17 cellular contexts compared by ENCODE assay signal in the genomic region with DNA sequence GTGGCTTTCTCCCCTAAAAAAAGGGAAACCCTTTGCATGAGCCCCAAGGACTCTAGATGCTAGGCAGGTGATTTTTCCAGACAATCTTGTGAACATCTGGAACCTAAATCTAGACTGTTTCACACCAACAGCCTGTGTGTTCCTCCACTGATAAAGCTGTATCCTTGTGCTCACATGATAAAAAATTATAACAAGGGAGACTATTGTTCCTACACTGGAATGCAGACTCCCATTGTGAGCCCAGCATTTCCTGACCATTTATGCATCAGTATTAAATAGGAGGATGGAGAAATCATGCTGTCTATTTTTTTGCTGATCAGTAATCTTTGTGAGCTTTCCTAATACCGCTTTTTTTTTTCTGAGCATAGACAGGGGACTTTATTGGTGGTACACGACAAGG. TPM values are rescaled to one million over a fixed set of nuclear protein-coding genes. Genes with fewer than 3 reads are reported as not detected.
A peak's percentile ranks its signal among the peaks of the same experiment; 100 is the strongest.
DNase-seq lines count a peak whose midpoint lies in the region; ATAC-seq and TF ChIP-seq lines count a peak whose summit lies in the region.
"Had no signal": no experiment of that assay in that cellular context is flagged by ENCODE, and none has a peak within 500 bp of the region (broad histone marks: within the 10 kb centered on the region; RNA-seq: fewer than 3 reads in every experiment).

No MANE protein-coding gene starts in this region.

- ATAC-seq in GM18517 (IDR thresholded peaks at IDR 0.05; ENCODE audit: unreplicated experiment): no peak

- H3K4me3 ChIP-seq in retinal pigment epithelial cell (ENCODE audit: low read length): no peak overlapping the region
- H3K4me3 ChIP-seq: BLaER1 treated with 17β-estradiol and CSF1 and Interleukin-3, amounts not matched to agents 10 nM and 100 nM; HAP-1 had no signal

- DNase-seq in Ammon's horn (ENCODE audit: low spot score): peak; percentile 22
- peak; percentile 40 for DNase-seq in dermis blood vessel endothelial cell
- peak; percentile 89 for DNase-seq in foreskin melanocyte
- DNase-seq in retinal pigment epithelial cell (ENCODE audit: low read depth): peak; percentile 16
- DNase-seq in NCI-H345 (lab: John Stamatoyannopoulos, UW): no peak
- DNase-seq in NCI-H446 treated with DMSO at 0.1 percent for 48 hours (lab: John Stamatoyannopoulos, UW): no peak
- DNase-seq in C1 segment of cervical spinal cord (lab: John Stamatoyannopoulos, UW): no peak
- DNase-seq: 8988T; AML-193; CD4-positive, alpha-beta T cell; COR-L47; DMS153; DMS79 treated with DMSO at 0.1 percent for 48 hours; EL had no signal

- no peak for TF ChIP-seq CTCF in retinal pigment epithelial cell (conservative IDR thresholded peaks at IDR 0.05; ENCODE audit: low read depth, low read length)

RNA-seq across cellular contexts. Expression of a gene that starts 52.5 kb away (rescaled TPM):
- 21.1 and 23.1 TPM in 2 replicates for total RNA-seq in dermis blood vessel endothelial cell

Comparison
In these comparisons a context has a peak if more than half of its experiments do, and no peak if none do; other contexts are left out.
1. DNase-seq: peak in Ammon's horn (single experiment), dermis blood vessel endothelial cell (single experiment), foreskin melanocyte (single experiment) and retinal pigment epithelial cell (single experiment); none in NCI-H345 (single experiment), NCI-H446 treated with DMSO at 0.1 percent for 48 hours (single experiment) and C1 segment of cervical spinal cord (0 of 14).